8 cellular contexts compared by ENCODE assay signal in genomic region chr12:53623986-53624385, GRCh38.
DNase-seq lines count a peak whose midpoint lies in the region; ATAC-seq and TF ChIP-seq lines count a peak whose summit lies in the region.

No MANE protein-coding gene starts in this region.

- peak overlapping the region; percentile 93 for H3K4me3 ChIP-seq in ACC112 (ENCODE audit: low read depth, low read length)
- H3K4me3 ChIP-seq in KMS-11 (IDR thresholded peaks at IDR 0.05; ENCODE audit: insufficient read depth, low read depth, low read length) = no peak overlapping the region
- peak overlapping the region; percentile 73 to 92 for H3K4me3 ChIP-seq in muscle layer of duodenum (ENCODE audit: low read depth in 1 of 2, low read length in 2 of 2)

- no peaks in the 10 kb centered on the region for H4K20me1 ChIP-seq in KMS-11 (ENCODE audit: insufficient read depth)

- peak overlapping the region; percentile 91 for H3K4me2 ChIP-seq in KMS-11

- H3K27me3 ChIP-seq in ACC112 (ENCODE audit: insufficient read depth, low read length) (no peaks in the 10 kb centered on the region), KMS-11 (ENCODE audit: insufficient read depth, low read depth) (no peaks in the 10 kb centered on the region), muscle layer of duodenum (ENCODE audit: low read depth, low read length) (no peaks in the 10 kb centered on the region)

- H3K9me3 ChIP-seq in muscle layer of duodenum (ENCODE audit: control insufficient read depth in 1 of 2, low read length in 2 of 2) = no peaks in the 10 kb centered on the region

- peak overlapping the region; percentile 65 for H2AFZ ChIP-seq in ACC112 (ENCODE audit: low read length, unreplicated experiment)
- H2AFZ ChIP-seq in KMS-11 (ENCODE audit: low read depth) = no peak overlapping the region

- peak overlapping the region; percentile 40 for H3K27ac ChIP-seq in ACC112 (ENCODE audit: low read depth, low read length)
- H3K27ac ChIP-seq in KMS-11 = no peak overlapping the region
- H3K27ac ChIP-seq in cingulate gyrus (ENCODE audit: low read depth, low read length) = peak overlapping the region; percentile 88
- H3K27ac ChIP-seq in muscle layer of duodenum (ENCODE audit: low read length) = peak overlapping the region; percentile 92

- ATAC-seq in GM19467 (IDR thresholded peaks at IDR 0.05; ENCODE audit: unreplicated experiment) (no peak), GM21360 (IDR thresholded peaks at IDR 0.05; ENCODE audit: unreplicated experiment) (no peak)

- DNase-seq in NCI-H510A treated with DMSO at 0.1 percent for 48 hours (lab: John Stamatoyannopoulos, UW) (no peak), NCI-H1694 (lab: John Stamatoyannopoulos, UW) (no peak)

- H3K79me2 ChIP-seq in ACC112 (ENCODE audit: control insufficient read depth, insufficient read depth, low read length, unreplicated experiment) (peaks cover 61% of the 10 kb centered on the region), KMS-11 (ENCODE audit: insufficient read depth, low read depth) (peaks cover 62% of the 10 kb centered on the region)

- no peak overlapping the region for H3K9ac ChIP-seq in KMS-11

- no peak for TF ChIP-seq CTCF in KMS-11 (conservative IDR thresholded peaks at IDR 0.05; ENCODE audit: low read depth, low read length)

- H3K4me1 ChIP-seq in ACC112 (ENCODE audit: control insufficient read depth, insufficient read depth, low read length, unreplicated experiment) = no peaks in the 10 kb centered on the region
- peaks cover 42% of the 10 kb centered on the region for H3K4me1 ChIP-seq in KMS-11 (ENCODE audit: low read depth, poor library complexity, severe bottlenecking)
- H3K4me1 ChIP-seq in muscle layer of duodenum (ENCODE audit: control insufficient read depth in 1 of 2, insufficient read depth in 2 of 2, low read length in 2 of 2) = peaks cover 16 to 27% of the 10 kb centered on the region in 2 donors

- H3K36me3 ChIP-seq in ACC112 (ENCODE audit: insufficient read depth, low read length) (no peaks in the 10 kb centered on the region), KMS-11 (ENCODE audit: insufficient read depth) (no peaks in the 10 kb centered on the region), muscle layer of duodenum (ENCODE audit: control insufficient read depth in 1 of 2, insufficient read depth in 2 of 2, low read length in 2 of 2) (peaks cover 0 to 4% of the 10 kb centered on the region in 2 donors)
